Comparison of ENCODE assay signal across 23 cellular contexts in the genomic region with DNA sequence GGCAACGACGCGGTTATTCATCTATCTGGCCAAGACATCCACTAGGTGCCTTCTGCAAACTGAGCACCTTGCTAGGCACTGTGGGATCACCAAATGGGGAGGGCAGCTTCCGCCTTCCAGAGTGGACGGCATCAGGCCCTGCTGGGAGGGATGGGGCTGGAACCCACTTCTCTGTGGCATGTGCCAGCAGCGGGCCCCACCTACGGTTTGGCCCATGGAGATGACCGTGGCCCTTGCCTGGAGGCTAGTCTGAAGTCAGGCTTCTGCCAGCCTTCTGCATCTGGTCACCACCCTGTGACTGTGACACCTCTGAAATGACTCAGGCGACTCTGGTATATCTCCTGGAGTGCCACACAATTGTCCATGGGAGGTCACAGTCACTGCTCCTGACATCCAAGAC. TPM values are rescaled to one million over a fixed set of nuclear protein-coding genes. Genes with fewer than 3 reads are reported as not detected.
DNase-seq lines count a peak whose midpoint lies in the region; FAIRE-seq and TF ChIP-seq lines count a peak whose summit lies in the region.
"Had no signal": no experiment of that assay in that cellular context is flagged by ENCODE, and none has a peak within 500 bp of the region (broad histone marks: within the 10 kb centered on the region; RNA-seq: fewer than 3 reads in every experiment).

No MANE protein-coding gene starts in this region.

- WGBS in H1 (ENCODE audit: extremely low coverage in 1 of 2, insufficient coverage in 1 of 2, insufficient read length in 1 of 2, insufficient replicate concordance in 2 of 2, low coverage in 1 of 2, low lambda C conversion rate in 2 of 2, missing lambda C conversion rate in 1 of 2), 2 experiments: 99% methylated on average over 8 of the region's 9 CpGs; no CpG with 5 or more reads in 1 of the 2 experiments

- H3K56ac ChIP-seq in H1 (replicated peaks; ENCODE audit: insufficient read length, low read depth, low read length): no peak overlapping the region

- no peak overlapping the region for H4K5ac ChIP-seq in H1 (ENCODE audit: insufficient read length, low read depth, low read length)

- peaks cover 0 to 4% of the 10 kb centered on the region in 2 experiments; a peak in 1 of 4 replicates for H3K79me2 ChIP-seq in H1 (ENCODE audit: control insufficient read depth in 1 of 2, insufficient read depth in 2 of 2, low read length in 2 of 2)

- peak; percentile 6 for DNase-seq in Caki2 (ENCODE audit: low read depth)
- no peak for DNase-seq in H1 (ENCODE audit: low read depth in 1 of 2, low spot score in 2 of 2)
- no peak for DNase-seq in RKO (ENCODE audit: low spot score)
- no peak for DNase-seq in osteocyte (ENCODE audit: extremely low spot score, unreplicated experiment)
- DNase-seq: Caco-2; CD4-positive, alpha-beta memory T cell; KG1; NCI-H1092; NCI-H1436 treated with DMSO at 0.1 percent for 48 hours; NCI-H2029; NCI-H226; NCI-H510A treated with DMSO at 0.1 percent for 48 hours; NCI-H774; OCI-M1; SIG-M5; SK-N-SH; T-helper 2 cell had no signal

- H3K23ac ChIP-seq in H1 (ENCODE audit: insufficient read length): no peak overlapping the region

- no peak for TF ChIP-seq POLR2A in H1 (IDR thresholded peaks at IDR 0.05; ENCODE audit: control extremely low read depth in 1 of 2, low read depth in 2 of 2, low read length in 2 of 2)

- peaks cover 3 to 28% of the 10 kb centered on the region in 2 experiments; a peak in 2 of 3 replicates for H3K36me3 ChIP-seq in HEK293 (ENCODE audit: control insufficient read depth in 2 of 2, insufficient read depth in 1 of 2, low read length in 2 of 2)
- peaks cover 0 to 36% (median 5%) of the 10 kb centered on the region in 4 experiments; a peak in 3 of 8 replicates for H3K36me3 ChIP-seq in H1 (ENCODE audit: control insufficient read depth in 2 of 4, insufficient read depth in 4 of 4, low read length in 3 of 4)

- no peak for TF ChIP-seq EP300 in H1 (IDR thresholded peaks at IDR 0.05; ENCODE audit: borderline replicate concordance in 1 of 2, low read depth in 2 of 2, low read length in 2 of 2)

- CTCF ChIA-PET in HEK293 (lab: Yijun Ruan, JAX): interaction anchor here (0.7 kb wide), 1 partner anchor 449 kb away, joined by 3 read pairs; no protein-coding TSS in a partner anchor
- CTCF ChIA-PET in H1 (lab: Charles Lee; ENCODE audit: partially characterized antibody): no interaction called here

- H2AFZ ChIP-seq in H1 (ENCODE audit: low read length): no peak overlapping the region

- no peak overlapping the region for H4K91ac ChIP-seq in H1 (replicated peaks; ENCODE audit: insufficient read length, low read length)

- H3K27ac ChIP-seq in HEK293 (ENCODE audit: extremely low read depth, low read depth, low read length): no peak overlapping the region
- no peak overlapping the region; the same call in 1 of the 2 replicates for H3K27ac ChIP-seq in H1 (ENCODE audit: low read depth, low read length)
- H3K27ac ChIP-seq: BLaER1, HL-60 had no signal

- TF ChIP-seq CTCF in HEK293 (tag by site-specific recombination; IDR thresholded peaks at IDR 0.05) (no peak), H1 (IDR thresholded peaks at IDR 0.05; ENCODE audit: control extremely low read depth in 1 of 3, insufficient read depth in 1 of 3, low read depth in 1 of 3, low read length in 3 of 3) (no peak), osteocyte (IDR thresholded peaks at IDR 0.05) (no peak)

- H3K27me3 Mint-ChIP-seq in osteocyte (ENCODE audit: unreplicated experiment): no peaks in the 10 kb centered on the region
- H3K27me3 Mint-ChIP-seq: CD4-positive, alpha-beta memory T cell had no signal

- H3K18ac ChIP-seq in H1 (ENCODE audit: extremely low read depth, low read length): no peak overlapping the region

- no peaks in the 10 kb centered on the region for H3K79me1 ChIP-seq in H1 (ENCODE audit: low read depth, low read length)

- no peaks in the 10 kb centered on the region for H3K4me1 Mint-ChIP-seq in osteocyte (ENCODE audit: unreplicated experiment)
- H3K4me1 Mint-ChIP-seq: CD4-positive, alpha-beta memory T cell had no signal

- no peak overlapping the region for H3K27ac Mint-ChIP-seq in osteocyte (ENCODE audit: unreplicated experiment)

- no peak for TF ChIP-seq RAD21 in H1 (IDR thresholded peaks at IDR 0.05 in 1 of 2, conservative IDR thresholded peaks at IDR 0.05 in 1 of 2; ENCODE audit: low read depth in 2 of 2, low read length in 2 of 2)

- no peak overlapping the region for H2BK20ac ChIP-seq in H1 (ENCODE audit: low read length)

- H3K4me3 Mint-ChIP-seq in osteocyte (ENCODE audit: unreplicated experiment): no peak overlapping the region
- H3K4me3 Mint-ChIP-seq: CD4-positive, alpha-beta memory T cell had no signal

- H2BK5ac ChIP-seq in H1 (ENCODE audit: low read depth, low read length): no peak overlapping the region

- no peak overlapping the region for H2AK5ac ChIP-seq in H1 (ENCODE audit: low read depth, low read length)

- no peak overlapping the region for H3K4me2 ChIP-seq in H1 (ENCODE audit: insufficient read depth in 1 of 2, low read depth in 2 of 2, low read length in 2 of 2)
- H3K4me2 ChIP-seq: BLaER1, SK-N-SH had no signal

- H2BK120ac ChIP-seq in H1 (replicated peaks; ENCODE audit: low read depth, low read length): no peak overlapping the region

- H3K4me1 ChIP-seq in HEK293 (ENCODE audit: control insufficient read depth, insufficient read depth, low read length) (no peaks in the 10 kb centered on the region), H1 (replicated peaks in 1 of 4; ENCODE audit: control insufficient read depth in 3 of 4, insufficient read depth in 4 of 4, low read length in 3 of 4) (no peaks in the 10 kb centered on the region; a peak in 1 of 7 replicates)
- H3K4me1 ChIP-seq: Caco-2, HAP-1 had no signal

- H4K20me1 ChIP-seq in H1 (replicated peaks in 1 of 2; ENCODE audit: control insufficient read depth in 1 of 2, insufficient read depth in 2 of 2, low read length in 2 of 2): peaks cover 2 to 8% of the 10 kb centered on the region in 2 experiments

- H3K36me3 Mint-ChIP-seq in osteocyte (ENCODE audit: unreplicated experiment): no peaks in the 10 kb centered on the region

- H2BK12ac ChIP-seq in H1 (ENCODE audit: low read depth, low read length): no peak overlapping the region

- H2BK15ac ChIP-seq in H1 (ENCODE audit: low read length): no peak overlapping the region

- in situ Hi-C loops in Caki2 (cut with HindIII; ENCODE audit: low pct_unique_long_range_greater_than_20kb, low sequenced_read_pairs): no loop called here

- H3K23me2 ChIP-seq in H1 (ENCODE audit: low read depth, low read length): no peaks in the 10 kb centered on the region

- FAIRE-seq in H1 (lab: Jason Lieb, UNC): no peak
- FAIRE-seq: G401.6, GM19239 had no signal

- no peak overlapping the region for H3K14ac ChIP-seq in H1 (ENCODE audit: insufficient read length)

- POLR2A ChIA-PET in HEK293 (lab: Yijun Ruan, JAX) (no interaction called here), H1 (lab: Charles Lee; ENCODE audit: partially characterized antibody) (interaction anchor here (1.3 to 1.7 kb wide), 2 partner anchors 9 to 13 kb away, joined by 3 to 4 read pairs; no protein-coding TSS in a partner anchor)

- no peak overlapping the region for H3K9ac ChIP-seq in H1 (replicated peaks in 1 of 4; ENCODE audit: extremely low read depth in 1 of 4, low read depth in 3 of 4, low read length in 3 of 4)
- H3K9ac ChIP-seq: BLaER1, SK-N-SH had no signal

- H4K8ac ChIP-seq in H1 (ENCODE audit: extremely low read depth, insufficient read depth, low read length): 0 out of 2 replicates have a peak overlapping the region, but pooled peaks have one; percentile 25

- no peaks in the 10 kb centered on the region for H3K27me3 ChIP-seq in H1 (replicated peaks in 1 of 4; ENCODE audit: control insufficient read depth in 3 of 4, extremely low read depth in 1 of 4, insufficient read depth in 3 of 4, low read length in 3 of 4)

- no peak overlapping the region for H3K4me3 ChIP-seq in HEK293 (ENCODE audit: low read depth, low read length)
- no peak overlapping the region for H3K4me3 ChIP-seq in H1 (ENCODE audit: extremely low read depth in 1 of 4, insufficient read depth in 2 of 4, low read depth in 3 of 4, low read length in 4 of 4)
- H3K4me3 ChIP-seq: BLaER1, HAP-1 had no signal

- no peak overlapping the region for H3K4ac ChIP-seq in H1 (replicated peaks; ENCODE audit: insufficient read length, low read depth, low read length)

- no peaks in the 10 kb centered on the region for H3K9me3 ChIP-seq in HEK293 (ENCODE audit: control insufficient read depth, insufficient read depth, low read depth, low read length)
- H3K9me3 ChIP-seq in H1 (ENCODE audit: insufficient read depth in 2 of 2, low read depth in 1 of 2, low read length in 1 of 2): no peaks in the 10 kb centered on the region
- H3K9me3 ChIP-seq: Caco-2, HAP-1, SK-N-SH had no signal

- H3K9me3 Mint-ChIP-seq in osteocyte (ENCODE audit: unreplicated experiment): no peaks in the 10 kb centered on the region
- H3K9me3 Mint-ChIP-seq: CD4-positive, alpha-beta memory T cell had no signal

RNA-seq across cellular contexts. Expression of gene SSR4, which starts 7.2 kb away (rescaled TPM):
- total RNA-seq in Caki2 (2014; rRNA removed; shearing (Covaris generic); ENCODE audit: low replicate concordance): 177 and 185 TPM in 2 replicates
- 161 and 168 TPM in 2 replicates for total RNA-seq in H1 (2021; fragmentation: NEBNext Ultra II Directional; extraction: Animal tissue kit (Norgen Biotek cat#: 25700))
- 642 and 734 TPM in 2 replicates for polyA plus RNA-seq in H1 (2011; rRNA removed)
- polyA plus RNA-seq in H1 (2011; cell fraction: cytosol; rRNA removed): 365 TPM
- 398 TPM for polyA plus RNA-seq in H1 (2011; cell fraction: nucleus; rRNA removed)
- polyA plus RNA-seq in H1 (2012, experiment 1 of 2): 175 to 309 TPM (median 297 TPM) in 4 replicates
- polyA plus RNA-seq in H1 (2012, experiment 2 of 2): 443 TPM
- polyA plus RNA-seq in H1 (2013, experiment 1 of 2): 365 TPM
- polyA plus RNA-seq in H1 (2013, experiment 2 of 2): 421 TPM
- 125 and 128 TPM in 2 replicates for polyA minus RNA-seq in H1 (2011; rRNA and poly(A)+ RNA removed)
- polyA minus RNA-seq in H1 (2011; cell fraction: cytosol; rRNA and poly(A)+ RNA removed): 271 TPM
- polyA minus RNA-seq in H1 (2011; cell fraction: nucleus; rRNA and poly(A)+ RNA removed): 60.7 TPM
- total RNA-seq in osteocyte: 287 and 297 TPM in 2 replicates

RNA-seq across cellular contexts. Expression of gene IDH3G, which starts 7.5 kb away (rescaled TPM):
- total RNA-seq in Caki2 (2014; rRNA removed; shearing (Covaris generic); ENCODE audit: low replicate concordance): 44.9 and 63.0 TPM in 2 replicates
- 36.1 and 39.4 TPM in 2 replicates for total RNA-seq in H1 (2021; fragmentation: NEBNext Ultra II Directional; extraction: Animal tissue kit (Norgen Biotek cat#: 25700))
- 66.7 and 96.2 TPM in 2 replicates for polyA plus RNA-seq in H1 (2011; rRNA removed)
- polyA plus RNA-seq in H1 (2011; cell fraction: cytosol; rRNA removed): 66.7 TPM
- polyA plus RNA-seq in H1 (2011; cell fraction: nucleus; rRNA removed): 130 TPM
- 43.8 to 59.4 TPM (median 53.4 TPM) in 4 replicates for polyA plus RNA-seq in H1 (2012, experiment 1 of 2)
- 48.4 TPM for polyA plus RNA-seq in H1 (2012, experiment 2 of 2)
- polyA plus RNA-seq in H1 (2013, experiment 1 of 2): 40.6 TPM
- polyA plus RNA-seq in H1 (2013, experiment 2 of 2): 39.3 TPM
- 68.8 and 76.7 TPM in 2 replicates for polyA minus RNA-seq in H1 (2011; rRNA and poly(A)+ RNA removed)
- 34.0 TPM for polyA minus RNA-seq in H1 (2011; cell fraction: cytosol; rRNA and poly(A)+ RNA removed)
- polyA minus RNA-seq in H1 (2011; cell fraction: nucleus; rRNA and poly(A)+ RNA removed): 43.0 TPM
- total RNA-seq in osteocyte: 63.5 and 64.8 TPM in 2 replicates

RNA-seq across cellular contexts. Expression of gene SRPK3, which starts 20.8 kb away (rescaled TPM):
- total RNA-seq in Caki2 (2014; rRNA removed; shearing (Covaris generic); ENCODE audit: low replicate concordance): 0.29 TPM in 1 of 2 replicates, not detected in the other
- not detected in 2 replicates for total RNA-seq in H1 (2021; fragmentation: NEBNext Ultra II Directional; extraction: Animal tissue kit (Norgen Biotek cat#: 25700))
- not detected in 2 replicates for polyA plus RNA-seq in H1 (2011; rRNA removed)
- 0.01 TPM for polyA plus RNA-seq in H1 (2011; cell fraction: cytosol; rRNA removed)
- polyA plus RNA-seq in H1 (2011; cell fraction: nucleus; rRNA removed): 0.30 TPM
- polyA plus RNA-seq in H1 (2012, experiment 1 of 2): 0.30 to 0.56 TPM (median 0.49 TPM) in 4 replicates
- 0.09 TPM for polyA plus RNA-seq in H1 (2012, experiment 2 of 2)
- 0.06 TPM for polyA plus RNA-seq in H1 (2013, experiment 1 of 2)
- polyA plus RNA-seq in H1 (2013, experiment 2 of 2): 0.04 TPM
- not detected in 2 replicates for polyA minus RNA-seq in H1 (2011; rRNA and poly(A)+ RNA removed)
- not detected for polyA minus RNA-seq in H1 (2011; cell fraction: cytosol; rRNA and poly(A)+ RNA removed)
- not detected for polyA minus RNA-seq in H1 (2011; cell fraction: nucleus; rRNA and poly(A)+ RNA removed)
- not detected in 2 replicates for total RNA-seq in osteocyte
- total RNA-seq: Caco-2; CD4-positive, alpha-beta memory T cell had no signal
- polyA plus RNA-seq: CD4-positive, alpha-beta memory T cell had no signal

RNA-seq across cellular contexts. Expression of gene PDZD4, which starts 28.7 kb away (rescaled TPM):
- total RNA-seq in Caki2 (2014; rRNA removed; shearing (Covaris generic); ENCODE audit: low replicate concordance): 4.3 and 8.5 TPM in 2 replicates
- 169 and 174 TPM in 2 replicates for total RNA-seq in H1 (2021; fragmentation: NEBNext Ultra II Directional; extraction: Animal tissue kit (Norgen Biotek cat#: 25700))
- 45.8 and 77.2 TPM in 2 replicates for polyA plus RNA-seq in H1 (2011; rRNA removed)
- 90.6 TPM for polyA plus RNA-seq in H1 (2011; cell fraction: cytosol; rRNA removed)
- 221 TPM for polyA plus RNA-seq in H1 (2011; cell fraction: nucleus; rRNA removed)
- 98.3 to 127 TPM (median 121 TPM) in 4 replicates for polyA plus RNA-seq in H1 (2012, experiment 1 of 2)
- 85.6 TPM for polyA plus RNA-seq in H1 (2012, experiment 2 of 2)
- polyA plus RNA-seq in H1 (2013, experiment 1 of 2): 175 TPM
- 166 TPM for polyA plus RNA-seq in H1 (2013, experiment 2 of 2)
- 38.4 and 47.0 TPM in 2 replicates for polyA minus RNA-seq in H1 (2011; rRNA and poly(A)+ RNA removed)
- 51.6 TPM for polyA minus RNA-seq in H1 (2011; cell fraction: cytosol; rRNA and poly(A)+ RNA removed)
- polyA minus RNA-seq in H1 (2011; cell fraction: nucleus; rRNA and poly(A)+ RNA removed): 37.1 TPM
- 23.9 and 26.6 TPM in 2 replicates for total RNA-seq in osteocyte

RNA-seq across cellular contexts. Expression of gene PLXNB3, which starts 37.6 kb away (rescaled TPM):
- 1.7 and 2.5 TPM in 2 replicates for total RNA-seq in Caki2 (2014; rRNA removed; shearing (Covaris generic); ENCODE audit: low replicate concordance)
- total RNA-seq in H1 (2021; fragmentation: NEBNext Ultra II Directional; extraction: Animal tissue kit (Norgen Biotek cat#: 25700)): 2.7 TPM in 2 replicates
- polyA plus RNA-seq in H1 (2011; rRNA removed): 1.2 and 1.6 TPM in 2 replicates
- polyA plus RNA-seq in H1 (2011; cell fraction: cytosol; rRNA removed): 1.8 TPM
- 11.4 TPM for polyA plus RNA-seq in H1 (2011; cell fraction: nucleus; rRNA removed)
- 1.4 to 3.3 TPM (median 2.3 TPM) in 4 replicates for polyA plus RNA-seq in H1 (2012, experiment 1 of 2)
- polyA plus RNA-seq in H1 (2012, experiment 2 of 2): 0.62 TPM
- 2.4 TPM for polyA plus RNA-seq in H1 (2013, experiment 1 of 2)
- 1.8 TPM for polyA plus RNA-seq in H1 (2013, experiment 2 of 2)
- polyA minus RNA-seq in H1 (2011; rRNA and poly(A)+ RNA removed): 1.4 and 4.4 TPM in 2 replicates
- 1.1 TPM for polyA minus RNA-seq in H1 (2011; cell fraction: cytosol; rRNA and poly(A)+ RNA removed)
- polyA minus RNA-seq in H1 (2011; cell fraction: nucleus; rRNA and poly(A)+ RNA removed): 3.7 TPM
- 8.7 and 9.1 TPM in 2 replicates for total RNA-seq in osteocyte
- total RNA-seq: CD4-positive, alpha-beta memory T cell had no signal
- polyA plus RNA-seq: CD4-positive, alpha-beta memory T cell had no signal
